Comparison of ENCODE assay signal across 16 cellular contexts in genomic region chr1:6790146-6790545, GRCh38. TPM values are rescaled to one million over a fixed set of nuclear protein-coding genes. Genes with fewer than 3 reads are reported as not detected.
A peak's percentile ranks its signal among the peaks of the same experiment; 100 is the strongest.
DNase-seq lines count a peak whose midpoint lies in the region; ATAC-seq and TF ChIP-seq lines count a peak whose summit lies in the region.
"Had no signal": no experiment of that assay in that cellular context is flagged by ENCODE, and none has a peak within 500 bp of the region (broad histone marks: within the 10 kb centered on the region; RNA-seq: fewer than 3 reads in every experiment).

No MANE protein-coding gene starts in this region.

- H3K9me3 ChIP-seq in left ventricle myocardium inferior (replicated peaks), result no peaks in the 10 kb centered on the region
- H3K9me3 ChIP-seq: Caco-2 had no signal

- intact Hi-C loops in left ventricle myocardium inferior (cut with micrococcal nuclease), result no loop called here
- intact Hi-C loops in left ventricle myocardium superior (cut with micrococcal nuclease), result loop anchor here (5.0 to 10.0 kb wide), 2 partner anchors 282 to 425 kb away; no protein-coding TSS in a partner anchor
- intact Hi-C loops in head of caudate nucleus (cut with DNase I), result loop anchor here (5.0 to 10.0 kb wide), 3 partner anchors 95 to 857 kb away; no protein-coding TSS in a partner anchor

- H3K36me3 Mint-ChIP-seq in WTC11, result no peaks in the 10 kb centered on the region

- peak overlapping the region; percentile 65 for H3K27ac ChIP-seq in left ventricle myocardium inferior (replicated peaks)

- 0 out of 2 replicates have a peak overlapping the region, but pooled peaks have one; percentile 25 for H3K27ac Mint-ChIP-seq in WTC11
- H3K27ac Mint-ChIP-seq: B cell; CD4-positive, alpha-beta T cell; GM23338 had no signal

- POLR2A ChIA-PET in WTC11 (lab: Charles Lee), result no interaction called here

- no peaks in the 10 kb centered on the region for H3K27me3 Mint-ChIP-seq in WTC11 (ENCODE audit: low read depth)
- H3K27me3 Mint-ChIP-seq: B cell; CD4-positive, alpha-beta T cell had no signal

- H3K36me3 ChIP-seq in left ventricle myocardium inferior, result no peaks in the 10 kb centered on the region

- H3K4me1 ChIP-seq in left ventricle myocardium inferior, result peaks cover 93% of the 10 kb centered on the region
- H3K4me1 ChIP-seq: Caco-2 had no signal

- H3K4me3 Mint-ChIP-seq in WTC11, result no peak overlapping the region
- H3K4me3 Mint-ChIP-seq: B cell, GM23338 had no signal

- TF ChIP-seq CTCF in left ventricle myocardium inferior (IDR thresholded peaks at IDR 0.05; ENCODE audit: borderline replicate concordance) (no peak), WTC11 (IDR thresholded peaks at IDR 0.05) (no peak)

- DNase-seq in left ventricle myocardium inferior (no peak), left ventricle myocardium superior (no peak), WTC11 (ENCODE audit: low spot score) (no peak), head of caudate nucleus (peak in 29 of 42 donors; percentile 7 to 78 (median 34)), putamen (ENCODE audit: low spot score) (peak; percentile 7), CD1c-positive myeloid dendritic cell (ENCODE audit: extremely low spot score) (no peak), RKO (ENCODE audit: low spot score) (no peak)
- DNase-seq: C1 segment of cervical spinal cord; Caco-2; CD4-positive, alpha-beta T cell; GDM1; H7 had no signal

- no peak overlapping the region for H3K4me3 ChIP-seq in left ventricle myocardium inferior
- H3K4me3 ChIP-seq: GM23338 had no signal

- no peaks in the 10 kb centered on the region for H3K27me3 ChIP-seq in left ventricle myocardium inferior (ENCODE audit: low read depth)

- H3K9me3 Mint-ChIP-seq in WTC11, result no peaks in the 10 kb centered on the region
- H3K9me3 Mint-ChIP-seq: CD4-positive, alpha-beta T cell; GM23338 had no signal

- CTCF ChIA-PET in WTC11 (lab: Charles Lee), result no interaction called here

- H3K4me1 Mint-ChIP-seq in WTC11, result peaks cover 48% of the 10 kb centered on the region

- no peak for ATAC-seq in left ventricle myocardium superior
- no peak for ATAC-seq in WTC11
- no peak for ATAC-seq in HG03571 (IDR thresholded peaks at IDR 0.05; ENCODE audit: unreplicated experiment)
- ATAC-seq: GM23338, HCT116 had no signal

TF ChIP-seq in WTC11, 78 proteins besides CTCF, POLR2A, EP300 and RAD21:
- TF ChIP-seq CBFB (CRISPR knock-in tag; IDR thresholded peaks at IDR 0.05; ENCODE audit: low read depth) (no peak), AFF4 (CRISPR knock-in tag; IDR thresholded peaks at IDR 0.05; ENCODE audit: borderline replicate concordance) (no peak), SOX15 (CRISPR knock-in tag; IDR thresholded peaks at IDR 0.05) (no peak), RORB (CRISPR knock-in tag; IDR thresholded peaks at IDR 0.05) (no peak), CREB1 (CRISPR knock-in tag; IDR thresholded peaks at IDR 0.05) (no peak)
- TF ChIP-seq, protein P1, sequence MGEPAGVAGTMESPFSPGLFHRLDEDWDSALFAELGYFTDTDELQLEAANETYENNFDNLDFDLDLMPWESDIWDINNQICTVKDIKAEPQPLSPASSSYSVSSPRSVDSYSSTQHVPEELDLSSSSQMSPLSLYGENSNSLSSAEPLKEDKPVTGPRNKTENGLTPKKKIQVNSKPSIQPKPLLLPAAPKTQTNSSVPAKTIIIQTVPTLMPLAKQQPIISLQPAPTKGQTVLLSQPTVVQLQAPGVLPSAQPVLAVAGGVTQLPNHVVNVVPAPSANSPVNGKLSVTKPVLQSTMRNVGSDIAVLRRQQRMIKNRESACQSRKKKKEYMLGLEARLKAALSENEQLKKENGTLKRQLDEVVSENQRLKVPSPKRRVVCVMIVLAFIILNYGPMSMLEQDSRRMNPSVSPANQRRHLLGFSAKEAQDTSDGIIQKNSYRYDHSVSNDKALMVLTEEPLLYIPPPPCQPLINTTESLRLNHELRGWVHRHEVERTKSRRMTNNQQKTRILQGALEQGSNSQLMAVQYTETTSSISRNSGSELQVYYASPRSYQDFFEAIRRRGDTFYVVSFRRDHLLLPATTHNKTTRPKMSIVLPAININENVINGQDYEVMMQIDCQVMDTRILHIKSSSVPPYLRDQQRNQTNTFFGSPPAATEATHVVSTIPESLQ (CRISPR knock-in tag; IDR thresholded peaks at IDR 0.05), result no peak

RNA-seq across cellular contexts. Expression of gene CAMTA1, which starts 4.9 kb away (rescaled TPM):
- 160 TPM for total RNA-seq in left ventricle myocardium inferior
- total RNA-seq in left ventricle myocardium superior, result 166 TPM
- total RNA-seq in WTC11 (2021), result 86.4 to 116 TPM (median 112 TPM) in 3 replicates

Comparison
In these comparisons a context has a peak if more than half of its experiments do, and no peak if none do; other contexts are left out.
1. DNase-seq: peak in head of caudate nucleus (29 of 42) and putamen (single experiment); none in left ventricle myocardium inferior (single experiment), left ventricle myocardium superior (single experiment), WTC11 (single experiment), CD1c-positive myeloid dendritic cell (single experiment) and RKO (single experiment).